Comparison of ENCODE assay signal across 25 cellular contexts in the genomic region with DNA sequence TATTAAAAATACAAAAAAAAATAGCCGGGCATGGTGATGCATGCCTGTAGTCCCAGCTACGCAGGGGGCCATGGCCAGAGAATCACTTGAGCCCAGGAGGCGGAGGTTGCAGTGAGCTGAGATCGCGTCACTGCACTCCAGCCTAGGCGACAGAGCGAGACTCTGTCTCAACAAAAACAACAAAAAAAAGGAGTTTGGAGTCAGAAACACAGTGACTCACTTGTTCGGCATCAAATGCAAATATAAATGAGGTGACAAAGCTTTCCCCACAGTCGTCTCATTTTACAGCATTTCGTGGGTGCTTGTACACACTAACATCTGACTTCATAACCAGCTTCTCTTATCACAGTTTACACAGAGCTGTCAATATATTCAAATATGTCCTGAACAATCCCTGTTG. TPM values are rescaled to one million over a fixed set of nuclear protein-coding genes. Genes with fewer than 3 reads are reported as not detected.
DNase-seq lines count a peak whose midpoint lies in the region; ATAC-seq, FAIRE-seq and TF ChIP-seq lines count a peak whose summit lies in the region.
"Had no signal": no experiment of that assay in that cellular context is flagged by ENCODE, and none has a peak within 500 bp of the region (broad histone marks: within the 10 kb centered on the region; RNA-seq: fewer than 3 reads in every experiment).

No MANE protein-coding gene starts in this region.

- CTCF ChIA-PET in HepG2 (lab: Yijun Ruan, JAX; ENCODE audit: low intra/inter-chr PET ratio, low total read pairs): no interaction called here

- TF ChIP-seq CTCF in HepG2 (CRISPR knock-in tag; IDR thresholded peaks at IDR 0.05) (no peak), right lobe of liver (IDR thresholded peaks at IDR 0.05) (no peak)

- FAIRE-seq in HepG2 (lab: Jason Lieb, UNC) (no peak), GM12892 (lab: Jason Lieb, UNC) (no peak)
- FAIRE-seq: frontal cortex had no signal

- no TSS peak for BruUV-seq in HepG2 (replicated peaks; lab: Mats Ljungman, UMichigan)

- no peaks in the 10 kb centered on the region for H3K4me1 ChIP-seq in HepG2 (ENCODE audit: insufficient read depth, low read length)
- H3K4me1 ChIP-seq in right lobe of liver: no peaks in the 10 kb centered on the region
- H3K4me1 ChIP-seq in adipocyte (ENCODE audit: control insufficient read depth, insufficient read depth, low read length): peaks cover 6% of the 10 kb centered on the region
- H3K4me1 ChIP-seq: adrenal gland had no signal

- intact Hi-C loops in HepG2 (cut with micrococcal nuclease; ENCODE audit: unreplicated experiment): no loop called here
- intact Hi-C loops in right lobe of liver (cut with DNase I): no loop called here

- TF ChIP-seq EP300 in HepG2 (IDR thresholded peaks at IDR 0.05; ENCODE audit: low read depth in 2 of 2, low read length in 2 of 2) (no peak), HepG2 (CRISPR knock-in tag; IDR thresholded peaks at IDR 0.05; ENCODE audit: borderline replicate concordance) (no peak)

- no peak for TF ChIP-seq RAD21 in HepG2 (CRISPR knock-in tag; IDR thresholded peaks at IDR 0.05)

- H3K4me3 ChIP-seq in HepG2 (replicated peaks in 1 of 3; ENCODE audit: insufficient read depth in 1 of 3, low read depth in 2 of 3, low read length in 3 of 3) (no peak overlapping the region), right lobe of liver (no peak overlapping the region), adipocyte (ENCODE audit: low read length) (no peak overlapping the region)
- H3K4me3 ChIP-seq: adrenal gland, cardiac muscle cell, dorsolateral prefrontal cortex, mucosa of descending colon, skin epidermis had no signal

- in situ Hi-C loops in HepG2 (cut with HindIII; ENCODE audit: extremely low pct_ligation_motif_present, low pct_unique_long_range_greater_than_20kb): loop anchor here (25.0 kb wide), 1 partner anchor 555 kb away; no protein-coding TSS in a partner anchor

- no peak overlapping the region for H3K27ac ChIP-seq in HepG2 (ENCODE audit: extremely low read length, insufficient read depth, low read length)
- no peak overlapping the region for H3K27ac ChIP-seq in right lobe of liver
- H3K27ac ChIP-seq: 22Rv1, adrenal gland, cardiac muscle cell, skin epidermis had no signal

- no peak overlapping the region for H2AFZ ChIP-seq in HepG2 (ENCODE audit: low read length)

- DNase-seq in HepG2 (ENCODE audit: low spot score): no peak
- no peak for DNase-seq in right lobe of liver
- peak; percentile 22 for DNase-seq in adipocyte (ENCODE audit: low read depth)
- DNase-seq in iris pigment epithelial cell (ENCODE audit: low read depth): peak; percentile 83
- no peak for DNase-seq in GM12892 (ENCODE audit: insufficient read length)
- DNase-seq in Kasumi-1 (lab: John Stamatoyannopoulos, UW): no peak
- DNase-seq in DMS53 (lab: John Stamatoyannopoulos, UW): no peak
- DNase-seq: activated CD8-positive, alpha-beta T cell treated with anti-CD3 and anti-CD28 coated beads for 36 hours; activated gamma-delta T cell treated with Interleukin-2 at 50 U/mL for 16 hours; adrenal gland; COR-L47; dorsolateral prefrontal cortex; H7; hypothalamus; islet precursor cell; KBM-7; mucosa of descending colon; NCI-H1694; T-helper 9 cell had no signal

- H3K27me3 ChIP-seq in HepG2 (ENCODE audit: control insufficient read depth in 1 of 2, insufficient read depth in 2 of 2, low read length in 2 of 2): no peaks in the 10 kb centered on the region
- H3K27me3 ChIP-seq in right lobe of liver: no peaks in the 10 kb centered on the region
- no peaks in the 10 kb centered on the region for H3K27me3 ChIP-seq in adipocyte (replicated peaks; ENCODE audit: control insufficient read depth, insufficient read depth, low read length)
- H3K27me3 ChIP-seq: adrenal gland, cardiac muscle cell, dorsolateral prefrontal cortex had no signal

- H3K36me3 ChIP-seq in HepG2 (replicated peaks in 1 of 2; ENCODE audit: control insufficient read depth in 1 of 2, insufficient read depth in 2 of 2, low read length in 2 of 2): no peaks in the 10 kb centered on the region
- no peaks in the 10 kb centered on the region for H3K36me3 ChIP-seq in right lobe of liver
- peaks cover 25% of the 10 kb centered on the region for H3K36me3 ChIP-seq in adipocyte (ENCODE audit: control insufficient read depth, insufficient read depth, low read length, severe bottlenecking)
- H3K36me3 ChIP-seq: adrenal gland had no signal

- H3K4me2 ChIP-seq in HepG2 (ENCODE audit: low read depth, low read length): no peak overlapping the region

- ATAC-seq in HepG2 (no peak), right lobe of liver (no peak), HG03196 (IDR thresholded peaks at IDR 0.05; ENCODE audit: unreplicated experiment) (no peak)
- ATAC-seq: activated CD8-positive, alpha-beta T cell treated with anti-CD3 and anti-CD28 coated beads for 36 hours; mucosa of descending colon; stimulated activated memory B cell treated with anti-CD40 and anti-IgM and Interleukin-4, amounts not matched to agents 10 μg/mL and 1 μg/mL and 100 μg/mL, for 72 hours had no signal

- no peaks in the 10 kb centered on the region for H3K79me2 ChIP-seq in HepG2 (ENCODE audit: insufficient read depth, low read length)

- no peak for TF ChIP-seq POLR2A in HepG2 (IDR thresholded peaks at IDR 0.05; ENCODE audit: insufficient read depth in 1 of 2, low read depth in 2 of 2, low read length in 2 of 2)
- TF ChIP-seq POLR2A in right lobe of liver (IDR thresholded peaks at IDR 0.05): no peak
- TF ChIP-seq POLR2A in GM12892 (IDR thresholded peaks at IDR 0.05; ENCODE audit: low read depth, low read length): no peak

- H3K9me3 ChIP-seq in HepG2 (ENCODE audit: low read length): peaks cover 44% of the 10 kb centered on the region
- no peaks in the 10 kb centered on the region for H3K9me3 ChIP-seq in right lobe of liver
- peaks cover 17% of the 10 kb centered on the region for H3K9me3 ChIP-seq in adipocyte (ENCODE audit: control insufficient read depth, low read length)
- H3K9me3 ChIP-seq: adrenal gland had no signal

- H3K9ac ChIP-seq in HepG2 (ENCODE audit: insufficient read depth, low read depth, low read length) (no peak overlapping the region), adipocyte (ENCODE audit: low read length) (no peak overlapping the region)

- H4K20me1 ChIP-seq in HepG2 (ENCODE audit: insufficient read depth, low read length): no peaks in the 10 kb centered on the region

- POLR2A ChIA-PET in HepG2 (lab: Yijun Ruan, JAX): no interaction called here

- 40% methylated on average over 10 of the region's 10 CpGs for WGBS in HepG2 (ENCODE audit: low lambda C conversion rate)
- 86% methylated on average over 8 of the region's 10 CpGs for WGBS in right lobe of liver (ENCODE audit: insufficient coverage, low coverage, low lambda C conversion rate, missing lambda C conversion rate)

RNA-seq across cellular contexts. Expression of gene ZNF665, which starts 11.0 kb away (rescaled TPM):
- 0.32 and 0.49 TPM in 2 replicates for total RNA-seq in HepG2 (2016; rRNA removed; fragmentation: Illumina TruSeq; extraction: Trizol)
- total RNA-seq in HepG2 (2016; cell fraction: cytosol; rRNA removed; fragmentation: Illumina TruSeq; extraction: Trizol; ENCODE audit: low read depth): 0.53 TPM in 1 of 2 replicates, not detected in the other
- 0.07 and 0.22 TPM in 2 replicates for total RNA-seq in HepG2 (2016; cell fraction: insoluble cytoplasmic fraction; rRNA removed; fragmentation: Illumina TruSeq; extraction: Trizol)
- 0.43 TPM in 1 of 2 replicates, not detected in the other for total RNA-seq in HepG2 (2016; cell fraction: membrane; rRNA removed; fragmentation: Illumina TruSeq; extraction: Trizol)
- total RNA-seq in HepG2 (2016; cell fraction: nucleus; rRNA removed; fragmentation: Illumina TruSeq; extraction: Trizol): 0.38 TPM in 1 of 2 replicates, not detected in the other
- polyA plus RNA-seq in HepG2 (2011; rRNA removed): 0.30 and 0.45 TPM in 2 replicates
- 0.15 and 0.29 TPM in 2 replicates for polyA plus RNA-seq in HepG2 (2011; cell fraction: cytosol; rRNA removed)
- not detected in 2 replicates for polyA plus RNA-seq in HepG2 (2011; cell fraction: nucleus; rRNA removed)
- polyA plus RNA-seq in HepG2 (2012): 0.54 TPM in 1 of 2 replicates, not detected in the other
- 0.32 TPM in 1 of 2 replicates, not detected in the other for polyA plus RNA-seq in HepG2 (2016; cell fraction: cytosol; fragmentation: Illumina TruSeq; extraction: Trizol; ENCODE audit: low read depth)
- not detected in 2 replicates for polyA plus RNA-seq in HepG2 (2016; cell fraction: insoluble cytoplasmic fraction; fragmentation: Illumina TruSeq; extraction: Trizol; ENCODE audit: low read depth)
- polyA plus RNA-seq in HepG2 (2016; cell fraction: membrane; fragmentation: Illumina TruSeq; extraction: Trizol; ENCODE audit: low read depth): not detected in 2 replicates
- polyA plus RNA-seq in HepG2 (2016; cell fraction: nucleus; fragmentation: Illumina TruSeq; extraction: Trizol; ENCODE audit: insufficient read depth, low read depth): not detected in 2 replicates
- polyA minus RNA-seq in HepG2 (2011; rRNA and poly(A)+ RNA removed; ENCODE audit: low replicate concordance): 0.21 TPM in 1 of 2 replicates, not detected in the other
- not detected in 2 replicates for polyA minus RNA-seq in HepG2 (2011; cell fraction: cytosol; rRNA and poly(A)+ RNA removed)
- polyA minus RNA-seq in HepG2 (2011; cell fraction: nucleus; rRNA and poly(A)+ RNA removed): 0.13 TPM in 1 of 2 replicates, not detected in the other
- under 1 TPM in 5 of 6 experiments, not detected in 1; 0.09 to 0.47 (median 0.32) TPM for total RNA-seq in right lobe of liver
- polyA plus RNA-seq in GM12892 (2012; ENCODE audit: missing spikeins): 3.8 TPM

RNA-seq across cellular contexts. Expression of gene ZNF347, which starts 23.3 kb away (rescaled TPM):
- total RNA-seq in HepG2 (2016; rRNA removed; fragmentation: Illumina TruSeq; extraction: Trizol): 5.3 and 6.2 TPM in 2 replicates
- 0.91 and 1.1 TPM in 2 replicates for total RNA-seq in HepG2 (2016; cell fraction: cytosol; rRNA removed; fragmentation: Illumina TruSeq; extraction: Trizol; ENCODE audit: low read depth)
- total RNA-seq in HepG2 (2016; cell fraction: insoluble cytoplasmic fraction; rRNA removed; fragmentation: Illumina TruSeq; extraction: Trizol): 4.0 and 5.0 TPM in 2 replicates
- 1.2 and 1.6 TPM in 2 replicates for total RNA-seq in HepG2 (2016; cell fraction: membrane; rRNA removed; fragmentation: Illumina TruSeq; extraction: Trizol)
- 4.6 and 4.9 TPM in 2 replicates for total RNA-seq in HepG2 (2016; cell fraction: nucleus; rRNA removed; fragmentation: Illumina TruSeq; extraction: Trizol)
- polyA plus RNA-seq in HepG2 (2011; rRNA removed): 1.1 TPM in 2 replicates
- 0.36 and 0.78 TPM in 2 replicates for polyA plus RNA-seq in HepG2 (2011; cell fraction: cytosol; rRNA removed)
- polyA plus RNA-seq in HepG2 (2011; cell fraction: nucleus; rRNA removed): 0.63 and 1.4 TPM in 2 replicates
- 1.3 and 1.9 TPM in 2 replicates for polyA plus RNA-seq in HepG2 (2012)
- polyA plus RNA-seq in HepG2 (2016; cell fraction: cytosol; fragmentation: Illumina TruSeq; extraction: Trizol; ENCODE audit: low read depth): 0.23 and 0.25 TPM in 2 replicates
- polyA plus RNA-seq in HepG2 (2016; cell fraction: insoluble cytoplasmic fraction; fragmentation: Illumina TruSeq; extraction: Trizol; ENCODE audit: low read depth): 2.3 and 2.6 TPM in 2 replicates
- polyA plus RNA-seq in HepG2 (2016; cell fraction: membrane; fragmentation: Illumina TruSeq; extraction: Trizol; ENCODE audit: low read depth): 0.31 and 0.59 TPM in 2 replicates
- 4.6 and 5.5 TPM in 2 replicates for polyA plus RNA-seq in HepG2 (2016; cell fraction: nucleus; fragmentation: Illumina TruSeq; extraction: Trizol; ENCODE audit: insufficient read depth, low read depth)
- polyA minus RNA-seq in HepG2 (2011; rRNA and poly(A)+ RNA removed; ENCODE audit: low replicate concordance): 1.1 TPM in 1 of 2 replicates, not detected in the other
- polyA minus RNA-seq in HepG2 (2011; cell fraction: cytosol; rRNA and poly(A)+ RNA removed): 0.70 and 1.1 TPM in 2 replicates
- 4.5 and 9.7 TPM in 2 replicates for polyA minus RNA-seq in HepG2 (2011; cell fraction: nucleus; rRNA and poly(A)+ RNA removed)
- total RNA-seq in right lobe of liver: 1 to 10 TPM in 5 of 6 experiments, under 1 TPM in 1; 0.70 to 4.2 (median 2.0) TPM
- 4.9 TPM for polyA plus RNA-seq in GM12892 (2012; ENCODE audit: missing spikeins)

RNA-seq across cellular contexts. Expression of gene ZNF415, which starts 49.5 kb away (rescaled TPM):
- total RNA-seq in HepG2 (2016; rRNA removed; fragmentation: Illumina TruSeq; extraction: Trizol) (0.15 and 0.29 TPM in 2 replicates), right lobe of liver (1 to 10 TPM in 1 of 6 experiments, under 1 TPM in 5; 0.12 to 1.3 (median 0.47) TPM)
- total RNA-seq in HepG2 (2016; cell fraction: cytosol; rRNA removed; fragmentation: Illumina TruSeq; extraction: Trizol; ENCODE audit: low read depth): not detected in 2 replicates
- 0.24 and 0.58 TPM in 2 replicates for total RNA-seq in HepG2 (2016; cell fraction: insoluble cytoplasmic fraction; rRNA removed; fragmentation: Illumina TruSeq; extraction: Trizol)
- 0.19 and 0.24 TPM in 2 replicates for total RNA-seq in HepG2 (2016; cell fraction: membrane; rRNA removed; fragmentation: Illumina TruSeq; extraction: Trizol)
- total RNA-seq in HepG2 (2016; cell fraction: nucleus; rRNA removed; fragmentation: Illumina TruSeq; extraction: Trizol): 0.56 TPM in 1 of 2 replicates, not detected in the other
- polyA plus RNA-seq in HepG2 (2011; rRNA removed): 0.17 and 0.38 TPM in 2 replicates
- polyA plus RNA-seq in HepG2 (2011; cell fraction: cytosol; rRNA removed): 0.07 and 0.13 TPM in 2 replicates
- polyA plus RNA-seq in HepG2 (2011; cell fraction: nucleus; rRNA removed): 0.18 and 0.23 TPM in 2 replicates
- polyA plus RNA-seq in HepG2 (2012): 0.37 and 0.46 TPM in 2 replicates
- polyA plus RNA-seq in HepG2 (2016; cell fraction: cytosol; fragmentation: Illumina TruSeq; extraction: Trizol; ENCODE audit: low read depth): 0.14 TPM in 1 of 2 replicates, not detected in the other
- 0.38 and 0.69 TPM in 2 replicates for polyA plus RNA-seq in HepG2 (2016; cell fraction: insoluble cytoplasmic fraction; fragmentation: Illumina TruSeq; extraction: Trizol; ENCODE audit: low read depth)
- polyA plus RNA-seq in HepG2 (2016; cell fraction: membrane; fragmentation: Illumina TruSeq; extraction: Trizol; ENCODE audit: low read depth): 0.07 and 0.23 TPM in 2 replicates
- 0.48 and 1.3 TPM in 2 replicates for polyA plus RNA-seq in HepG2 (2016; cell fraction: nucleus; fragmentation: Illumina TruSeq; extraction: Trizol; ENCODE audit: insufficient read depth, low read depth)
- polyA minus RNA-seq in HepG2 (2011; rRNA and poly(A)+ RNA removed; ENCODE audit: low replicate concordance): not detected in 2 replicates
- polyA minus RNA-seq in HepG2 (2011; cell fraction: cytosol; rRNA and poly(A)+ RNA removed): 0.26 and 0.89 TPM in 2 replicates
- polyA minus RNA-seq in HepG2 (2011; cell fraction: nucleus; rRNA and poly(A)+ RNA removed): 0.64 TPM in 1 of 2 replicates, not detected in the other
- polyA plus RNA-seq in GM12892 (2012; ENCODE audit: missing spikeins): 0.78 TPM

Comparison
In these comparisons a context has a peak if more than half of its experiments do, and no peak if none do; other contexts are left out.
1. DNase-seq: peak in adipocyte (single experiment) and iris pigment epithelial cell (single experiment); none in HepG2 (single experiment), right lobe of liver (0 of 3), GM12892 (single experiment), Kasumi-1 (0 of 2) and DMS53 (single experiment).